ENCODE assay signal across 8 cellular contexts in the genomic region with DNA sequence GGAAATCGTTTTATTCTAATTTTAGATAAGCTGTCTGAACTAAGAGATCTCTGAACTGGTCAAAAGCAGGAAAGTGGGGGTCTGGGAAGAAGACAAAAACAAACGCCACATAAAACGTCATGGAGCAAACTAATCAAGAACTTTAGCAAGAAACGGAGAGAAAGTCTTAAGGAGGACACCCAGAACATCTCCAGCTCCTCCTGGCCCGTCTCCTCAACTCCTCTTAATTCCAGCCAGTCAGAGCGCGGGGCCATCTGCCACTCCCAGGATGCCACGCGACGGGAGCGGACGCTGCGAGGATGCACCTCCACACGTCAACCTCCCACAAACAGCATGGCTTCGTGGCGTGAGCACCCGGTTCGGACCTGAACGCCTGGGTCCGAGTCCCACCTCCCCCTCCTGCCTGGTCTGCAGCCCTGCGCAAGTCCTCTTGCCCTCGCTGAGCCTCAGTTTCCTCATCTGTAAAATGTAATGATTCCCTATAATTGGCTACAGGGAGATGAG. TPM values are rescaled to one million over a fixed set of nuclear protein-coding genes. Genes with fewer than 3 reads are reported as not detected.
A peak's percentile ranks its signal among the peaks of the same experiment; 100 is the strongest.
DNase-seq lines count a peak whose midpoint lies in the region; ATAC-seq and TF ChIP-seq lines count a peak whose summit lies in the region.

No MANE protein-coding gene starts in this region.

- H3K9me3 Mint-ChIP-seq in CD8-positive, alpha-beta memory T cell, result no peaks in the 10 kb centered on the region
- H3K9me3 Mint-ChIP-seq in activated naive CD4-positive, alpha-beta T cell treated with anti-CD3 and anti-CD28 coated beads, Interleukin-2, amount 50 U/mL, for 24 hours, result no peaks in the 10 kb centered on the region

- no peaks in the 10 kb centered on the region for H3K9me3 ChIP-seq in CD8-positive, alpha-beta memory T cell (ENCODE audit: low read length)
- H3K9me3 ChIP-seq in thoracic aorta, result no peaks in the 10 kb centered on the region

- peaks cover 35% of the 10 kb centered on the region for H3K4me1 ChIP-seq in CD8-positive, alpha-beta memory T cell (ENCODE audit: insufficient read depth, low read length)
- peaks cover 18 to 45% of the 10 kb centered on the region in 2 donors for H3K4me1 ChIP-seq in thoracic aorta (ENCODE audit: control insufficient read depth in 1 of 2, low read depth in 2 of 2)

- H3K27ac ChIP-seq in CD8-positive, alpha-beta memory T cell (ENCODE audit: low read depth, low read length), result peak overlapping the region; percentile 81
- peak overlapping the region; percentile 82 to 92 for H3K27ac ChIP-seq in thoracic aorta

- ATAC-seq in GM21529 (IDR thresholded peaks at IDR 0.05; ENCODE audit: unreplicated experiment) (peak; percentile 40), SK-N-SH treated with all-trans-retinoic acid at 6 μM for 48 hours (peak; percentile 78), thoracic aorta (ENCODE audit: insufficient number of reproducible peaks, low FRiP score, low read depth) (no peak)

- CTCF ChIA-PET in CD8-positive, alpha-beta memory T cell (lab: Charles Lee), result no interaction called here

- H3K36me3 ChIP-seq in CD8-positive, alpha-beta memory T cell (ENCODE audit: insufficient read depth, low read length), result no peaks in the 10 kb centered on the region
- H3K36me3 ChIP-seq in thoracic aorta, result no peaks in the 10 kb centered on the region

- POLR2A ChIA-PET in CD8-positive, alpha-beta memory T cell (lab: Charles Lee), result no interaction called here

- no peak for TF ChIP-seq CTCF in thoracic aorta (IDR thresholded peaks at IDR 0.05)

- peaks cover 44 to 60% (median 50%) of the 10 kb centered on the region in 3 donors for H3K4me1 Mint-ChIP-seq in CD8-positive, alpha-beta memory T cell
- H3K4me1 Mint-ChIP-seq in activated naive CD4-positive, alpha-beta T cell treated with anti-CD3 and anti-CD28 coated beads, Interleukin-2, amount 50 U/mL, for 24 hours, result peaks cover 61% of the 10 kb centered on the region

- peak; percentile 43 to 75 (median 59) for DNase-seq in CD8-positive, alpha-beta memory T cell
- peak; percentile 72 for DNase-seq in MV-4-11 (lab: John Stamatoyannopoulos, UW)
- DNase-seq in glomerular visceral epithelial cell (ENCODE audit: extremely low spot score), result peak; percentile 87
- peak; percentile 76 for DNase-seq in occipital lobe (lab: John Stamatoyannopoulos, UW)
- peak; percentile 29 for DNase-seq in thoracic aorta (ENCODE audit: low spot score)

- H3K36me3 Mint-ChIP-seq in CD8-positive, alpha-beta memory T cell, result peaks cover 0 to 22% (median 0%) of the 10 kb centered on the region in 3 donors
- no peaks in the 10 kb centered on the region for H3K36me3 Mint-ChIP-seq in activated naive CD4-positive, alpha-beta T cell treated with anti-CD3 and anti-CD28 coated beads, Interleukin-2, amount 50 U/mL, for 24 hours

- peak overlapping the region; percentile 83 to 99 (median 97) for H3K27ac Mint-ChIP-seq in CD8-positive, alpha-beta memory T cell
- peak overlapping the region; percentile 99 for H3K27ac Mint-ChIP-seq in activated naive CD4-positive, alpha-beta T cell treated with anti-CD3 and anti-CD28 coated beads, Interleukin-2, amount 50 U/mL, for 24 hours

- H3K27me3 ChIP-seq in CD8-positive, alpha-beta memory T cell (ENCODE audit: insufficient read depth, low read length, poor library complexity, severe bottlenecking), result no peaks in the 10 kb centered on the region
- no peaks in the 10 kb centered on the region for H3K27me3 ChIP-seq in thoracic aorta (replicated peaks; ENCODE audit: insufficient read depth)

- peak overlapping the region; percentile 95 to 99 (median 98) for H3K4me3 Mint-ChIP-seq in CD8-positive, alpha-beta memory T cell
- H3K4me3 Mint-ChIP-seq in activated naive CD4-positive, alpha-beta T cell treated with anti-CD3 and anti-CD28 coated beads, Interleukin-2, amount 50 U/mL, for 24 hours, result peak overlapping the region; percentile 98

- peaks cover 20 to 25% of the 10 kb centered on the region in 2 donors for H3K27me3 Mint-ChIP-seq in CD8-positive, alpha-beta memory T cell
- peaks cover 8% of the 10 kb centered on the region for H3K27me3 Mint-ChIP-seq in activated naive CD4-positive, alpha-beta T cell treated with anti-CD3 and anti-CD28 coated beads, Interleukin-2, amount 50 U/mL, for 24 hours

- H3K4me3 ChIP-seq in CD8-positive, alpha-beta memory T cell (ENCODE audit: low read length), result peak overlapping the region; percentile 86
- peak overlapping the region; percentile 83 for H3K4me3 ChIP-seq in thoracic aorta

TF ChIP-seq in SK-N-SH treated with all-trans-retinoic acid at 6 μM for 48 hours, 23 proteins besides CTCF, POLR2A, EP300 and RAD21:
- no peak for TF ChIP-seq PPARA (CRISPR knock-in tag; IDR thresholded peaks at IDR 0.05; ENCODE audit: borderline replicate concordance)
- no peak for TF ChIP-seq SNAI2 (CRISPR knock-in tag; IDR thresholded peaks at IDR 0.05)
- no peak for TF ChIP-seq PATZ1 (CRISPR knock-in tag; IDR thresholded peaks at IDR 0.05; ENCODE audit: borderline replicate concordance)
- no peak for TF ChIP-seq BACH2 (CRISPR knock-in tag; IDR thresholded peaks at IDR 0.05; ENCODE audit: borderline replicate concordance)
- no peak for TF ChIP-seq ZNF8 (CRISPR knock-in tag; IDR thresholded peaks at IDR 0.05)
- no peak for TF ChIP-seq TOX (CRISPR knock-in tag; IDR thresholded peaks at IDR 0.05; ENCODE audit: borderline replicate concordance)
- no peak for TF ChIP-seq CREB5 (CRISPR knock-in tag; IDR thresholded peaks at IDR 0.05; ENCODE audit: low read depth)
- TF ChIP-seq ZC3H10 (CRISPR knock-in tag; IDR thresholded peaks at IDR 0.05), result no peak
- TF ChIP-seq OSR1 (CRISPR knock-in tag; IDR thresholded peaks at IDR 0.05), result no peak
- TF ChIP-seq ZFP3 (CRISPR knock-in tag; IDR thresholded peaks at IDR 0.05), result no peak

RNA-seq across cellular contexts. Expression of gene MMS19, which starts 0.6 kb away (rescaled TPM):
- total RNA-seq in CD8-positive, alpha-beta memory T cell, result 10 to 100 TPM; 85.7 to 89.3 TPM
- 27.5 TPM for polyA plus RNA-seq in CD8-positive, alpha-beta memory T cell
- total RNA-seq in occipital lobe, result 55.4 TPM
- total RNA-seq in thoracic aorta, result 100 to 1,000 TPM in 1 of 2 donors, 10 to 100 TPM in 1; 46.8 to 108 TPM

RNA-seq across cellular contexts. Expression of gene UBTD1, which starts 1.1 kb away (rescaled TPM):
- total RNA-seq in CD8-positive, alpha-beta memory T cell, result 1 to 10 TPM; 1.9 to 2.6 TPM
- polyA plus RNA-seq in CD8-positive, alpha-beta memory T cell, result 2.0 TPM
- total RNA-seq in occipital lobe (1.1 TPM), thoracic aorta (10 to 100 TPM; 10.2 to 20.4 TPM)

RNA-seq across cellular contexts. Expression of gene ZDHHC16, which starts 51.6 kb away (rescaled TPM):
- 10 to 100 TPM; 56.2 to 57.6 TPM for total RNA-seq in CD8-positive, alpha-beta memory T cell
- polyA plus RNA-seq in CD8-positive, alpha-beta memory T cell, result 26.4 TPM
- total RNA-seq in occipital lobe (21.2 TPM), thoracic aorta (10 to 100 TPM; 23.4 to 31.7 TPM)

RNA-seq across cellular contexts. Expression of gene EXOSC1, which starts 51.8 kb away (rescaled TPM):
- 10 to 100 TPM; 61.0 to 64.8 TPM for total RNA-seq in CD8-positive, alpha-beta memory T cell
- 83.0 TPM for polyA plus RNA-seq in CD8-positive, alpha-beta memory T cell
- total RNA-seq in occipital lobe (38.7 TPM), thoracic aorta (10 to 100 TPM; 23.4 to 38.0 TPM)

Comparison
In these comparisons a context has a peak if more than half of its experiments do, and no peak if none do; other contexts are left out.
1. DNase-seq: peak in every context shown above with its lines; median percentile 87 in glomerular visceral epithelial cell; 76 in occipital lobe; 72 in MV-4-11; 59 in CD8-positive, alpha-beta memory T cell; 29 in thoracic aorta.